In genomic region chr2:147683380-147683779, GRCh38 we compare ENCODE assay signal across 21 cellular contexts.
DNase-seq lines count a peak whose midpoint lies in the region; ATAC-seq and TF ChIP-seq lines count a peak whose summit lies in the region.
"Had no signal": no experiment of that assay in that cellular context is flagged by ENCODE, and none has a peak within 500 bp of the region (broad histone marks: within the 10 kb centered on the region; RNA-seq: fewer than 3 reads in every experiment).

No MANE protein-coding gene starts in this region.

- H3K4me3 Mint-ChIP-seq in endodermal cell = no peak overlapping the region
- H3K4me3 Mint-ChIP-seq: HFFc6 had no signal

- H2BK12ac ChIP-seq in mesenchymal stem cell (ENCODE audit: low read length in 2 of 2) = no peak overlapping the region

- peak overlapping the region; percentile 7 for H3K27ac ChIP-seq in endodermal cell (ENCODE audit: low read depth, low read length)
- no peak overlapping the region for H3K27ac ChIP-seq in mesenchymal stem cell (ENCODE audit: low read length, poor library complexity, severe bottlenecking)
- H3K27ac ChIP-seq in smooth muscle cell (ENCODE audit: low read depth) = no peak overlapping the region
- no peak overlapping the region for H3K27ac ChIP-seq in upper lobe of left lung
- H3K27ac ChIP-seq: RWPE1 had no signal

- H3K4ac ChIP-seq in mesenchymal stem cell (ENCODE audit: low read depth in 1 of 2, low read length in 2 of 2) = no peak overlapping the region

- TF ChIP-seq POLR2A in upper lobe of left lung (IDR thresholded peaks at IDR 0.05) = no peak

- WGBS in endodermal cell (ENCODE audit: insufficient coverage in 1 of 2, insufficient read length in 1 of 2), 2 experiments = 37% methylated on average over 2 of the region's 2 CpGs; no CpG with 5 or more reads in 1 of the 2 experiments
- WGBS in mesenchymal stem cell = 93% methylated on average over 2 of the region's 2 CpGs
- WGBS in smooth muscle cell (ENCODE audit: low lambda C conversion rate) = 65% methylated on average over 2 of the region's 2 CpGs
- 90 to 97% methylated on average over 2 of the region's 2 CpGs for WGBS in upper lobe of left lung, 2 donors

- H2BK120ac ChIP-seq in mesenchymal stem cell (ENCODE audit: low read depth, low read length) = no peak overlapping the region

- H4K91ac ChIP-seq in mesenchymal stem cell (ENCODE audit: low read length) = no peak overlapping the region

- DNase-seq in H7 = peak; percentile 53
- no peak for DNase-seq in endodermal cell
- DNase-seq in mesenchymal stem cell = no peak
- no peak for DNase-seq in smooth muscle cell (lab: John Stamatoyannopoulos, UW; ENCODE audit: unreplicated experiment)
- no peak for DNase-seq in upper lobe of left lung
- no peak for DNase-seq in stimulated activated CD4-positive, alpha-beta T cell treated with anti-CD3 and anti-CD28 coated beads, Interleukin-4, amount 100 ng/mL, for 1 hour
- no peak for DNase-seq in NCI-H446 treated with DMSO at 0.1 percent for 48 hours (lab: John Stamatoyannopoulos, UW)
- DNase-seq: Calu3, DMS79 treated with DMSO at 0.1 percent for 48 hours, HFFc6, NCI-H1048, NCI-H1417 treated with DMSO at 0.1 percent for 48 hours, NCI-H1694 treated with DMSO at 0.1 percent for 48 hours, NCI-H2081, NCI-H2227 treated with DMSO at 0.1 percent for 48 hours, NCI-H510A, NCI-H69, SHP77 treated with DMSO at 0.1 percent for 48 hours had no signal

- TF ChIP-seq EP300 in upper lobe of left lung (IDR thresholded peaks at IDR 0.05) = no peak

- H3K4me1 ChIP-seq in endodermal cell (ENCODE audit: control insufficient read depth, insufficient read depth, low read length) = peaks cover 3% of the 10 kb centered on the region
- H3K4me1 ChIP-seq in mesenchymal stem cell (ENCODE audit: control insufficient read depth, insufficient read depth, low read depth, low read length) = no peaks in the 10 kb centered on the region
- H3K4me1 ChIP-seq in smooth muscle cell (ENCODE audit: low read depth) = peaks cover 14% of the 10 kb centered on the region
- H3K4me1 ChIP-seq in upper lobe of left lung = no peaks in the 10 kb centered on the region
- H3K4me1 ChIP-seq: HAP-1 had no signal

- no peak overlapping the region for H2AK5ac ChIP-seq in mesenchymal stem cell (ENCODE audit: low read length, severe bottlenecking)

- H3K79me1 ChIP-seq in mesenchymal stem cell (replicated peaks; ENCODE audit: low read length, poor library complexity, severe bottlenecking) = no peaks in the 10 kb centered on the region

- H3K23ac ChIP-seq in mesenchymal stem cell (ENCODE audit: low read length in 2 of 2) = no peak overlapping the region

- H3K27ac Mint-ChIP-seq in endodermal cell = no peak overlapping the region
- H3K27ac Mint-ChIP-seq: HFFc6 had no signal

- H3K4me2 ChIP-seq in mesenchymal stem cell (ENCODE audit: low read length, poor library complexity, severe bottlenecking) (peak overlapping the region; percentile 16), smooth muscle cell (no peak overlapping the region)

- H3K36me3 ChIP-seq in H7 (replicated peaks; ENCODE audit: control insufficient read depth, insufficient read depth, low read length) (no peaks in the 10 kb centered on the region), endodermal cell (ENCODE audit: control insufficient read depth, insufficient read depth, low read length) (no peaks in the 10 kb centered on the region), mesenchymal stem cell (ENCODE audit: control insufficient read depth in 1 of 2, insufficient read depth in 2 of 2, low read depth in 1 of 2, low read length in 2 of 2) (no peaks in the 10 kb centered on the region), smooth muscle cell (ENCODE audit: low read depth) (no peaks in the 10 kb centered on the region), upper lobe of left lung (no peaks in the 10 kb centered on the region)
- H3K36me3 ChIP-seq: HAP-1 had no signal

- H3K9me3 ChIP-seq in endodermal cell (ENCODE audit: control insufficient read depth, low read length) (peaks cover 13% of the 10 kb centered on the region), mesenchymal stem cell (ENCODE audit: control insufficient read depth, low read length) (peaks cover 4% of the 10 kb centered on the region), smooth muscle cell (replicated peaks; ENCODE audit: low read depth) (no peaks in the 10 kb centered on the region), upper lobe of left lung (no peaks in the 10 kb centered on the region)
- H3K9me3 ChIP-seq: HAP-1 had no signal

- H3K18ac ChIP-seq in mesenchymal stem cell (ENCODE audit: low read depth in 1 of 2, low read length in 2 of 2) = no peak overlapping the region

- TF ChIP-seq CTCF in endodermal cell (conservative IDR thresholded peaks at IDR 0.05) (no peak), smooth muscle cell (IDR thresholded peaks at IDR 0.05; ENCODE audit: borderline replicate concordance, insufficient read depth, poor library complexity, severe bottlenecking) (no peak), upper lobe of left lung (IDR thresholded peaks at IDR 0.05) (no peak)

- no peak overlapping the region for H3K9ac ChIP-seq in endodermal cell (ENCODE audit: extremely low read depth, low read length, poor library complexity, severe bottlenecking)
- no peak overlapping the region for H3K9ac ChIP-seq in mesenchymal stem cell (ENCODE audit: low read length)
- no peak overlapping the region for H3K9ac ChIP-seq in smooth muscle cell (ENCODE audit: low read depth)

- H4K8ac ChIP-seq in mesenchymal stem cell (ENCODE audit: low read length) = no peak overlapping the region

- no peaks in the 10 kb centered on the region for H3K36me3 Mint-ChIP-seq in endodermal cell (ENCODE audit: low read depth)

- no peak overlapping the region for H3K14ac ChIP-seq in mesenchymal stem cell (ENCODE audit: low read length in 2 of 2)

- no peak for ATAC-seq in upper lobe of left lung (ENCODE audit: low FRiP score in 2 of 2)
- ATAC-seq: Panc1 had no signal

- H3K4me1 Mint-ChIP-seq in endodermal cell = peaks cover 8% of the 10 kb centered on the region

- H3K79me2 ChIP-seq in smooth muscle cell (ENCODE audit: low read depth) = no peaks in the 10 kb centered on the region

- no peaks in the 10 kb centered on the region for H4K20me1 ChIP-seq in smooth muscle cell (ENCODE audit: low read depth)

- H3K9me3 Mint-ChIP-seq in endodermal cell = peaks cover 15% of the 10 kb centered on the region

- no peaks in the 10 kb centered on the region for H3K27me3 Mint-ChIP-seq in endodermal cell (ENCODE audit: insufficient read depth)

- H3K4me3 ChIP-seq in H7 (ENCODE audit: insufficient read depth, low read depth, low read length) (no peak overlapping the region), endodermal cell (ENCODE audit: low read length) (no peak overlapping the region), mesenchymal stem cell (ENCODE audit: insufficient read depth in 1 of 2, low read depth in 1 of 2, low read length in 2 of 2) (no peak overlapping the region), smooth muscle cell (no peak overlapping the region), upper lobe of left lung (no peak overlapping the region)
- H3K4me3 ChIP-seq: HAP-1 had no signal

- no peak overlapping the region for H2BK5ac ChIP-seq in mesenchymal stem cell (ENCODE audit: low read depth, low read length, poor library complexity, severe bottlenecking)

- H3K27me3 ChIP-seq in H7 (ENCODE audit: control insufficient read depth, insufficient read depth, low read length) = no peaks in the 10 kb centered on the region
- no peaks in the 10 kb centered on the region for H3K27me3 ChIP-seq in endodermal cell (ENCODE audit: control insufficient read depth, insufficient read depth, low read length, poor library complexity, severe bottlenecking)
- no peaks in the 10 kb centered on the region for H3K27me3 ChIP-seq in mesenchymal stem cell (ENCODE audit: control insufficient read depth in 1 of 2, insufficient read depth in 1 of 2, low read length in 2 of 2)
- no peaks in the 10 kb centered on the region for H3K27me3 ChIP-seq in smooth muscle cell (ENCODE audit: low read depth)
- H3K27me3 ChIP-seq in upper lobe of left lung = no peaks in the 10 kb centered on the region

- no peak overlapping the region for H2BK15ac ChIP-seq in mesenchymal stem cell (ENCODE audit: low read depth, poor library complexity, severe bottlenecking)

- no peaks in the 10 kb centered on the region for H3F3A ChIP-seq in smooth muscle cell (ENCODE audit: low read depth)

- H2AFZ ChIP-seq in mesenchymal stem cell (ENCODE audit: low read depth, low read length) (no peak overlapping the region), smooth muscle cell (ENCODE audit: low read depth) (peak overlapping the region; percentile 58)
